12 cellular contexts compared by ENCODE assay signal in genomic region chr22:45285431-45286058, GRCh38. TPM values are rescaled to one million over a fixed set of nuclear protein-coding genes. Genes with fewer than 3 reads are reported as not detected.
DNase-seq lines count a peak whose midpoint lies in the region; ATAC-seq and TF ChIP-seq lines count a peak whose summit lies in the region.
"Had no signal": no experiment of that assay in that cellular context is flagged by ENCODE, and none has a peak within 500 bp of the region (broad histone marks: within the 10 kb centered on the region; RNA-seq: fewer than 3 reads in every experiment).

No MANE protein-coding gene starts in this region.

- CTCF ChIA-PET in naive thymus-derived CD4-positive, alpha-beta T cell (lab: Charles Lee): no interaction called here

- intact Hi-C loops in CD14-positive monocyte (cut with micrococcal nuclease) (loop anchor here in 1 of 2 donors (2.0 kb wide), 1 partner anchor 23 kb away; the partner anchor contains the start of gene FAM118A), colonic mucosa (cut with DNase I) (no loop called here)
- intact Hi-C loops in naive thymus-derived CD4-positive, alpha-beta T cell (cut with micrococcal nuclease): no loop called here

- 0 out of 2 replicates have a peak overlapping the region, but pooled peaks have one; percentile 45 for H3K9ac ChIP-seq in HUES64 (ENCODE audit: low read depth, low read length)
- H3K9ac ChIP-seq in colonic mucosa (ENCODE audit: low read depth in 2 of 2, low read length in 2 of 2): no peak overlapping the region

- H3K9me3 ChIP-seq in HUES64 (ENCODE audit: insufficient read depth, low read depth, low read length) (no peaks in the 10 kb centered on the region), colonic mucosa (no peaks in the 10 kb centered on the region)
- no peaks in the 10 kb centered on the region for H3K9me3 ChIP-seq in naive thymus-derived CD4-positive, alpha-beta T cell (ENCODE audit: control insufficient read depth in 2 of 3, low read length in 3 of 3)

- POLR2A ChIA-PET in naive thymus-derived CD4-positive, alpha-beta T cell (lab: Charles Lee): no interaction called here

- H3K4me1 ChIP-seq in HUES64 (ENCODE audit: insufficient read depth, low read length) (peaks cover 5% of the 10 kb centered on the region; the same call in 1 of the 2 replicates), colonic mucosa (peaks cover 7% of the 10 kb centered on the region)
- peaks cover 4 to 5% of the 10 kb centered on the region in 2 donors for H3K4me1 ChIP-seq in naive thymus-derived CD4-positive, alpha-beta T cell (ENCODE audit: control insufficient read depth in 2 of 2, insufficient read depth in 2 of 2, low read length in 2 of 2)

- no peak for TF ChIP-seq CTCF in CD14-positive monocyte (IDR thresholded peaks at IDR 0.05)
- TF ChIP-seq CTCF in choroid plexus epithelial cell (conservative IDR thresholded peaks at IDR 0.05; ENCODE audit: low read depth, low read length): peak; percentile 34
- TF ChIP-seq CTCF in colonic mucosa (IDR thresholded peaks at IDR 0.05): no peak

- H3K36me3 Mint-ChIP-seq in CD14-positive monocyte: no peaks in the 10 kb centered on the region
- no peaks in the 10 kb centered on the region for H3K36me3 Mint-ChIP-seq in naive thymus-derived CD4-positive, alpha-beta T cell

- peak overlapping the region; percentile 69 to 88 for H3K4me3 Mint-ChIP-seq in CD14-positive monocyte
- H3K4me3 Mint-ChIP-seq in naive thymus-derived CD4-positive, alpha-beta T cell: peak overlapping the region in 6 of 10 donors; percentile 4 to 25 (median 20)
- H3K4me3 Mint-ChIP-seq: neural crest cell had no signal

- DNase-seq in CD14-positive monocyte (ENCODE audit: low spot score) (peak; percentile 68), choroid plexus epithelial cell (ENCODE audit: low read depth) (no peak), colonic mucosa (no peak), T-helper 1 cell (no peak)
- DNase-seq in naive thymus-derived CD4-positive, alpha-beta T cell: no peak

- H3K36me3 ChIP-seq in HUES64 (ENCODE audit: insufficient read depth, low read length): no peaks in the 10 kb centered on the region
- no peaks in the 10 kb centered on the region for H3K36me3 ChIP-seq in naive thymus-derived CD4-positive, alpha-beta T cell (ENCODE audit: control insufficient read depth in 2 of 3, insufficient read depth in 3 of 3, low read length in 3 of 3)
- no peaks in the 10 kb centered on the region for H3K36me3 ChIP-seq in colonic mucosa

- 47% methylated on average over 11 of the region's 11 CpGs for WGBS in HUES64

- no peak overlapping the region for H3K27ac ChIP-seq in HUES64 (ENCODE audit: low read depth, low read length)
- no peak overlapping the region for H3K27ac ChIP-seq in naive thymus-derived CD4-positive, alpha-beta T cell (ENCODE audit: low read depth, low read length)
- H3K27ac ChIP-seq in colonic mucosa: no peak overlapping the region

- peaks cover 38% of the 10 kb centered on the region for H3K27me3 ChIP-seq in HUES64 (ENCODE audit: insufficient read depth, low read length)
- H3K27me3 ChIP-seq in naive thymus-derived CD4-positive, alpha-beta T cell (ENCODE audit: control insufficient read depth in 2 of 2, insufficient read depth in 2 of 2, low read length in 2 of 2): no peaks in the 10 kb centered on the region
- H3K27me3 ChIP-seq in colonic mucosa: no peaks in the 10 kb centered on the region

- H3K4me3 ChIP-seq in HUES64 (ENCODE audit: low read length) (peak overlapping the region; percentile 59), choroid plexus epithelial cell (ENCODE audit: low read depth, low read length) (no peak overlapping the region), colonic mucosa (no peak overlapping the region)
- no peak overlapping the region for H3K4me3 ChIP-seq in naive thymus-derived CD4-positive, alpha-beta T cell (ENCODE audit: low read length)

- ATAC-seq in naive thymus-derived CD4-positive, alpha-beta T cell: no peak
- no peak for ATAC-seq in HG03469 (IDR thresholded peaks at IDR 0.05; ENCODE audit: unreplicated experiment)
- ATAC-seq in HG03521 (IDR thresholded peaks at IDR 0.05; ENCODE audit: unreplicated experiment): no peak

- H3K27me3 Mint-ChIP-seq in CD14-positive monocyte (ENCODE audit: low read depth in 3 of 3): peaks cover 2 to 7% (median 4%) of the 10 kb centered on the region in 3 donors
- peaks cover 4 to 43% (median 10%) of the 10 kb centered on the region in 5 donors for H3K27me3 Mint-ChIP-seq in naive thymus-derived CD4-positive, alpha-beta T cell

- peak overlapping the region; percentile 62 to 93 (median 85) for H3K27ac Mint-ChIP-seq in CD14-positive monocyte
- H3K27ac Mint-ChIP-seq in naive thymus-derived CD4-positive, alpha-beta T cell: no peak overlapping the region

- peaks cover 0 to 8% (median 2%) of the 10 kb centered on the region in 7 donors for H3K9me3 Mint-ChIP-seq in CD14-positive monocyte
- peaks cover 0 to 1% (median 0%) of the 10 kb centered on the region in 11 donors for H3K9me3 Mint-ChIP-seq in naive thymus-derived CD4-positive, alpha-beta T cell
- H3K9me3 Mint-ChIP-seq: neural crest cell had no signal

- peaks cover 43% of the 10 kb centered on the region for H3K4me1 Mint-ChIP-seq in CD14-positive monocyte
- H3K4me1 Mint-ChIP-seq in naive thymus-derived CD4-positive, alpha-beta T cell: peaks cover 0 to 12% (median 8%) of the 10 kb centered on the region in 7 donors
- H3K4me1 Mint-ChIP-seq: neural crest cell had no signal

RNA-seq across cellular contexts. Expression of gene UPK3A, which starts 0.8 kb away (rescaled TPM):
- polyA plus RNA-seq in CD14-positive monocyte: 10 to 100 TPM; 14.0 to 19.0 TPM
- not detected for polyA plus RNA-seq in HUES64 (2013, experiment 1 of 2)
- polyA plus RNA-seq in HUES64 (2013, experiment 2 of 2): not detected
- under 1 TPM in 1 of 5 experiments, not detected in 4; 0.61 TPM for total RNA-seq in naive thymus-derived CD4-positive, alpha-beta T cell
- polyA plus RNA-seq in naive thymus-derived CD4-positive, alpha-beta T cell: under 1 TPM in 1 of 2 donors, not detected in 1; 0.25 TPM
- total RNA-seq in colonic mucosa: 1 to 10 TPM in 1 of 2 donors, under 1 TPM in 1; 0.32 to 3.6 TPM
- total RNA-seq: cerebellum, kidney epithelial cell, neural crest cell had no signal
- polyA plus RNA-seq: BJ had no signal

RNA-seq across cellular contexts. Expression of gene FAM118A, which starts 24.2 kb away (rescaled TPM):
- polyA plus RNA-seq in CD14-positive monocyte: 10 to 100 TPM; 20.0 to 27.9 TPM
- 11.1 TPM for polyA plus RNA-seq in HUES64 (2013, experiment 1 of 2)
- 12.7 TPM for polyA plus RNA-seq in HUES64 (2013, experiment 2 of 2)
- total RNA-seq in naive thymus-derived CD4-positive, alpha-beta T cell: 100 to 1,000 TPM in 4 of 5 experiments, 10 to 100 TPM in 1; 61.3 to 216 (median 111) TPM
- 10 to 100 TPM; 54.0 to 81.6 TPM for polyA plus RNA-seq in naive thymus-derived CD4-positive, alpha-beta T cell
- 10 to 100 TPM; 36.1 to 75.3 TPM for total RNA-seq in colonic mucosa

RNA-seq across cellular contexts. Expression of gene KIAA0930, which starts 44.9 kb away (rescaled TPM):
- 10 to 100 TPM; 14.0 to 15.6 TPM for polyA plus RNA-seq in CD14-positive monocyte
- polyA plus RNA-seq in HUES64 (2013, experiment 1 of 2): 25.7 TPM
- polyA plus RNA-seq in HUES64 (2013, experiment 2 of 2): 34.5 TPM
- total RNA-seq in naive thymus-derived CD4-positive, alpha-beta T cell: 10 to 100 TPM; 13.2 to 58.2 (median 27.9) TPM
- 1 to 10 TPM; 2.3 to 2.5 TPM for polyA plus RNA-seq in naive thymus-derived CD4-positive, alpha-beta T cell
- 10 to 100 TPM; 38.5 to 44.8 TPM for total RNA-seq in colonic mucosa

Comparison
In these comparisons a context has a peak if more than half of its experiments do, and no peak if none do; other contexts are left out.
1. H3K27ac Mint-ChIP-seq: peak in CD14-positive monocyte (7 of 7); none in naive thymus-derived CD4-positive, alpha-beta T cell (0 of 9).